23 cellular contexts compared by ENCODE assay signal in the genomic region with DNA sequence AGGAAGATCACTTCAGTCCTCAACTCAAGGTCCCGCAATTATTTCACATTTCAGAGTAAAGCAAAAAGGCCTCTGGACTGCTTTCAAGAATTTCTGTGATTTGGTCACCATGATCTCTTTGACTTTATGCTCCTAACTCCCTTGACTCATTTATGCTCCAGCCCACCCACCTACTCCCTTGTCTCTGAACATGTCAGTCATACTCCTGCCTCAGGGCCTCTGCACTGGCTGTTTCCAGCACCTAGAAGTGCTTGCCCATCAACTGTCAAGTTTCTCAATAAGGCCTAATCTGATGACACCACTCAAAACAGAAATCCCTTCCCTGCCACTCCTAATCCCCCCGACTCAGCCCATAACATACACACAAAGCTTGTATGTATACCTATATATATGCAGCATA.
"Had no signal": no experiment of that assay in that cellular context is flagged by ENCODE, and none has a peak within 500 bp of the region (broad histone marks: within the 10 kb centered on the region; RNA-seq: fewer than 3 reads in every experiment).

No MANE protein-coding gene starts in this region.

- DNase-seq: activated CD4-positive, alpha-beta memory T cell treated with anti-CD3 and anti-CD28 coated beads for 36 hours; activated CD4-positive, alpha-beta T cell treated with anti-CD3 and anti-CD28 coated beads for 4 hours; activated gamma-delta T cell treated with Interleukin-2 at 50 U/mL for 16 hours; amniotic stem cell; effector CD8-positive, alpha-beta T cell; foreskin melanocyte; kidney; left lung; naive B cell; nucleus accumbens; right cardiac atrium; stimulated activated CD4-positive, alpha-beta T cell treated with anti-CD3 and anti-CD28 coated beads, Interleukin-12 subunit alpha, Interleukin-12 subunit beta, amount 100 ng/mL, for 4 hours; T-helper 9 cell; thyroid gland; upper lobe of right lung had no signal

- H3K9me3 ChIP-seq: left lung, thyroid gland, upper lobe of right lung had no signal

- H3K4me3 Mint-ChIP-seq: activated CD4-positive, alpha-beta memory T cell treated with anti-CD3 and anti-CD28 coated beads for 36 hours; activated T-helper 1 cell treated with anti-CD3 and anti-CD28 coated beads, Interleukin-12 subunit alpha, Interleukin-12 subunit beta, Interleukin-2, Interleukin-4 antibody, amounts not matched to agents 30 ng/mL and 10 ng/mL and 1 ng/mL, durations not matched to agents 14 hours and 24 hours and 36 hours; dendritic cell treated with granulocyte-macrophage colony-stimulating factor and Interleukin-4, amounts not matched to agents 40 ng/mL and 50 ng/mL, for 4 days; naive B cell; stimulated activated memory B cell treated with anti-CD40 and anti-IgM and Interleukin-4, amounts not matched to agents 10 μg/mL and 1 μg/mL and 100 μg/mL, for 72 hours; WTC11 had no signal

- H3K4me1 Mint-ChIP-seq: naive B cell had no signal

- H3K27ac ChIP-seq: left lung, parathyroid adenoma, upper lobe of right lung had no signal

- ATAC-seq: esophagus mucosa; left lung; right cardiac atrium; stimulated activated memory B cell treated with anti-CD40 and anti-IgM and Interleukin-4, amounts not matched to agents 10 μg/mL and 1 μg/mL and 100 μg/mL, for 72 hours; upper lobe of right lung; WTC11 had no signal

- H3K27ac Mint-ChIP-seq: activated CD4-positive, alpha-beta memory T cell treated with anti-CD3 and anti-CD28 coated beads for 36 hours; activated naive CD4-positive, alpha-beta T cell treated with anti-CD3 and anti-CD28 coated beads, Interleukin-2, amount 50 U/mL, for 72 hours; activated T-helper 1 cell treated with anti-CD3 and anti-CD28 coated beads, Interleukin-12 subunit alpha, Interleukin-12 subunit beta, Interleukin-2, Interleukin-4 antibody, amounts not matched to agents 30 ng/mL and 10 ng/mL and 1 ng/mL, durations not matched to agents 14 hours and 24 hours and 36 hours; dendritic cell treated with granulocyte-macrophage colony-stimulating factor and Interleukin-4, amounts not matched to agents 40 ng/mL and 50 ng/mL, for 4 days; naive B cell; stimulated activated memory B cell treated with anti-CD40 and anti-IgM and Interleukin-4, amounts not matched to agents 10 μg/mL and 1 μg/mL and 100 μg/mL, for 72 hours; WTC11 had no signal

- H3K4me3 ChIP-seq: left lung, lung, thyroid gland, upper lobe of right lung had no signal

- H3K27me3 Mint-ChIP-seq: activated CD4-positive, alpha-beta memory T cell treated with anti-CD3 and anti-CD28 coated beads for 36 hours; dendritic cell treated with granulocyte-macrophage colony-stimulating factor and Interleukin-4, amounts not matched to agents 40 ng/mL and 50 ng/mL, for 4 days; naive B cell; stimulated activated memory B cell treated with anti-CD40 and anti-IgM and Interleukin-4, amounts not matched to agents 10 μg/mL and 1 μg/mL and 100 μg/mL, for 72 hours had no signal

- H3K9me3 Mint-ChIP-seq: activated CD4-positive, alpha-beta memory T cell treated with anti-CD3 and anti-CD28 coated beads for 36 hours; activated naive CD4-positive, alpha-beta T cell treated with anti-CD3 and anti-CD28 coated beads, Interleukin-2, amount 50 U/mL, for 72 hours; activated T-helper 1 cell treated with anti-CD3 and anti-CD28 coated beads, Interleukin-12 subunit alpha, Interleukin-12 subunit beta, Interleukin-2, Interleukin-4 antibody, amounts not matched to agents 30 ng/mL and 10 ng/mL and 1 ng/mL, durations not matched to agents 14 hours and 24 hours and 36 hours; dendritic cell treated with granulocyte-macrophage colony-stimulating factor and Interleukin-4, amounts not matched to agents 40 ng/mL and 50 ng/mL, for 4 days; naive B cell; stimulated activated memory B cell treated with anti-CD40 and anti-IgM and Interleukin-4, amounts not matched to agents 10 μg/mL and 1 μg/mL and 100 μg/mL, for 72 hours; WTC11 had no signal

- H3K4me1 ChIP-seq: parathyroid adenoma had no signal
